Comparison of ENCODE assay signal across 12 cellular contexts in genomic region chr1:10386761-10387482, GRCh38. TPM values are rescaled to one million over a fixed set of nuclear protein-coding genes. Genes with fewer than 3 reads are reported as not detected.
A peak's percentile ranks its signal among the peaks of the same experiment; 100 is the strongest.
DNase-seq lines count a peak whose midpoint lies in the region; ATAC-seq and TF ChIP-seq lines count a peak whose summit lies in the region.
"Had no signal": no experiment of that assay in that cellular context is flagged by ENCODE, and none has a peak within 500 bp of the region (broad histone marks: within the 10 kb centered on the region; RNA-seq: fewer than 3 reads in every experiment).

No MANE protein-coding gene starts in this region.

- intact Hi-C loops in heart left ventricle (cut with DNase I) = no loop called here
- intact Hi-C loops in Right ventricle myocardium superior (cut with DNase I) = no loop called here
- intact Hi-C loops in esophagus muscularis mucosa (cut with DNase I) = no loop called here
- intact Hi-C loops in upper lobe of right lung (cut with DNase I) = no loop called here

- H3K4me3 Mint-ChIP-seq in progenitor cell of endocrine pancreas (ENCODE audit: low read depth) = no peak overlapping the region
- H3K4me3 Mint-ChIP-seq: activated naive CD4-positive, alpha-beta T cell treated with anti-CD3 and anti-CD28 coated beads for 36 hours had no signal

- H3K36me3 Mint-ChIP-seq in progenitor cell of endocrine pancreas (ENCODE audit: insufficient read depth) = peaks cover 17% of the 10 kb centered on the region

- H3K4me3 ChIP-seq in heart left ventricle (peak overlapping the region in 1 of 12 donors; percentile 20), esophagus muscularis mucosa (no peak overlapping the region), upper lobe of right lung (no peak overlapping the region)
- H3K4me3 ChIP-seq: cardiac muscle cell had no signal

- TF ChIP-seq CTCF in heart left ventricle (IDR thresholded peaks at IDR 0.05) (no peak), esophagus muscularis mucosa (IDR thresholded peaks at IDR 0.05) (no peak), progenitor cell of endocrine pancreas (IDR thresholded peaks at IDR 0.05; ENCODE audit: unreplicated experiment) (no peak), upper lobe of right lung (IDR thresholded peaks at IDR 0.05) (no peak)

- 91 to 96% (median 93%) methylated on average over 10 of the region's 10 CpGs for WGBS in heart left ventricle, 4 donors
- 93% methylated on average over 10 of the region's 10 CpGs for WGBS in esophagus muscularis mucosa

- H3K36me3 ChIP-seq in heart left ventricle (peaks cover 0 to 3% (median 0%) of the 10 kb centered on the region in 9 donors), esophagus muscularis mucosa (peaks cover 0 to 16% (median 4%) of the 10 kb centered on the region in 4 donors), upper lobe of right lung (no peaks in the 10 kb centered on the region)
- H3K36me3 ChIP-seq: cardiac muscle cell had no signal

- no peaks in the 10 kb centered on the region for H3K27me3 Mint-ChIP-seq in progenitor cell of endocrine pancreas

- no peak for ATAC-seq in heart left ventricle
- ATAC-seq in Right ventricle myocardium superior (ENCODE audit: poor library complexity) = no peak
- ATAC-seq in upper lobe of right lung = no peak
- ATAC-seq in GM21423 (IDR thresholded peaks at IDR 0.05; ENCODE audit: unreplicated experiment) = no peak
- ATAC-seq: stimulated activated naive CD8-positive, alpha-beta T cell treated with anti-CD3 and anti-CD28 coated beads, Interleukin-15, Interleukin-2, amounts not matched to agents 100 U/mL and 50 U/mL, for 24 hours had no signal

- H3K27me3 ChIP-seq in heart left ventricle (no peaks in the 10 kb centered on the region), esophagus muscularis mucosa (no peaks in the 10 kb centered on the region), upper lobe of right lung (no peaks in the 10 kb centered on the region)
- H3K27me3 ChIP-seq: cardiac muscle cell had no signal

- H3K9me3 Mint-ChIP-seq in progenitor cell of endocrine pancreas (ENCODE audit: low read depth) = no peaks in the 10 kb centered on the region
- H3K9me3 Mint-ChIP-seq: activated naive CD4-positive, alpha-beta T cell treated with anti-CD3 and anti-CD28 coated beads for 36 hours had no signal

- TF ChIP-seq POLR2A in heart left ventricle (IDR thresholded peaks at IDR 0.05) (no peak), esophagus muscularis mucosa (IDR thresholded peaks at IDR 0.05; ENCODE audit: low read depth) (no peak)

- H3K27ac ChIP-seq in heart left ventricle (peak overlapping the region in 8 of 12 donors; percentile 37 to 89 (median 56)), esophagus muscularis mucosa (replicated peaks in 1 of 4) (peak overlapping the region; percentile 64 to 74 (median 68)), upper lobe of right lung (peak overlapping the region; percentile 82)

- H3K9me3 ChIP-seq in heart left ventricle = no peaks in the 10 kb centered on the region
- H3K9me3 ChIP-seq in esophagus muscularis mucosa = no peaks in the 10 kb centered on the region
- H3K9me3 ChIP-seq in upper lobe of right lung = no peaks in the 10 kb centered on the region

- H3K4me1 Mint-ChIP-seq in progenitor cell of endocrine pancreas (ENCODE audit: low read depth) = peaks cover 6% of the 10 kb centered on the region

- peak overlapping the region; percentile 67 for H3K27ac Mint-ChIP-seq in progenitor cell of endocrine pancreas
- H3K27ac Mint-ChIP-seq: activated naive CD4-positive, alpha-beta T cell treated with anti-CD3 and anti-CD28 coated beads for 36 hours had no signal

- DNase-seq in heart left ventricle (no peak), Right ventricle myocardium superior (no peak), esophagus muscularis mucosa (ENCODE audit: extremely low spot score) (no peak), progenitor cell of endocrine pancreas (ENCODE audit: low spot score, unreplicated experiment) (no peak), upper lobe of right lung (no peak), SKM-1 treated with dmso at 0.1 percent for 144 hours (lab: John Stamatoyannopoulos, UW; ENCODE audit: unreplicated experiment) (no peak), NCI-H128 (lab: John Stamatoyannopoulos, UW; ENCODE audit: unreplicated experiment) (no peak)
- DNase-seq: activated naive CD4-positive, alpha-beta T cell treated with anti-CD3 and anti-CD28 coated beads for 36 hours; NK-92 treated with Interleukin-12 subunit alpha and Interleukin-12 subunit beta, amount 100 ng/mL, for 24 hours; stimulated activated naive CD8-positive, alpha-beta T cell treated with anti-CD3 and anti-CD28 coated beads, Interleukin-15, Interleukin-2, amounts not matched to agents 100 U/mL and 50 U/mL, for 24 hours had no signal

- H3K4me1 ChIP-seq in heart left ventricle (peaks cover 0 to 39% (median 12%) of the 10 kb centered on the region in 12 donors), esophagus muscularis mucosa (peaks cover 6 to 26% (median 22%) of the 10 kb centered on the region in 4 donors), upper lobe of right lung (peaks cover 10% of the 10 kb centered on the region)

- TF ChIP-seq EP300 in esophagus muscularis mucosa (IDR thresholded peaks at IDR 0.05) = no peak

RNA-seq across cellular contexts. Expression of gene PGD, which starts 11.9 kb away (rescaled TPM):
- total RNA-seq in heart left ventricle (10 to 100 TPM; 25.0 to 95.2 (median 31.1) TPM), Right ventricle myocardium superior (34.4 TPM), esophagus muscularis mucosa (10 to 100 TPM; 24.5 to 58.6 (median 51.9) TPM), progenitor cell of endocrine pancreas (254 and 263 TPM in 2 replicates), upper lobe of right lung (166 TPM)
- 10 to 100 TPM; 13.3 to 30.9 TPM for polyA plus RNA-seq in heart left ventricle

RNA-seq across cellular contexts. Expression of gene CENPS, which starts 43.3 kb away (rescaled TPM):
- total RNA-seq in heart left ventricle = 10 to 100 TPM in 1 of 9 donors, 1 to 10 TPM in 8; 2.4 to 11.6 (median 8.5) TPM
- 1 to 10 TPM; 6.7 to 8.2 TPM for polyA plus RNA-seq in heart left ventricle
- total RNA-seq in Right ventricle myocardium superior = 8.7 TPM
- 10 to 100 TPM in 1 of 4 donors, 1 to 10 TPM in 3; 4.0 to 13.3 (median 6.1) TPM for total RNA-seq in esophagus muscularis mucosa
- 22.2 and 22.5 TPM in 2 replicates for total RNA-seq in progenitor cell of endocrine pancreas
- total RNA-seq in upper lobe of right lung = 10.2 TPM
